ENCODE assay signal across 1 cellular context in the genomic region with DNA sequence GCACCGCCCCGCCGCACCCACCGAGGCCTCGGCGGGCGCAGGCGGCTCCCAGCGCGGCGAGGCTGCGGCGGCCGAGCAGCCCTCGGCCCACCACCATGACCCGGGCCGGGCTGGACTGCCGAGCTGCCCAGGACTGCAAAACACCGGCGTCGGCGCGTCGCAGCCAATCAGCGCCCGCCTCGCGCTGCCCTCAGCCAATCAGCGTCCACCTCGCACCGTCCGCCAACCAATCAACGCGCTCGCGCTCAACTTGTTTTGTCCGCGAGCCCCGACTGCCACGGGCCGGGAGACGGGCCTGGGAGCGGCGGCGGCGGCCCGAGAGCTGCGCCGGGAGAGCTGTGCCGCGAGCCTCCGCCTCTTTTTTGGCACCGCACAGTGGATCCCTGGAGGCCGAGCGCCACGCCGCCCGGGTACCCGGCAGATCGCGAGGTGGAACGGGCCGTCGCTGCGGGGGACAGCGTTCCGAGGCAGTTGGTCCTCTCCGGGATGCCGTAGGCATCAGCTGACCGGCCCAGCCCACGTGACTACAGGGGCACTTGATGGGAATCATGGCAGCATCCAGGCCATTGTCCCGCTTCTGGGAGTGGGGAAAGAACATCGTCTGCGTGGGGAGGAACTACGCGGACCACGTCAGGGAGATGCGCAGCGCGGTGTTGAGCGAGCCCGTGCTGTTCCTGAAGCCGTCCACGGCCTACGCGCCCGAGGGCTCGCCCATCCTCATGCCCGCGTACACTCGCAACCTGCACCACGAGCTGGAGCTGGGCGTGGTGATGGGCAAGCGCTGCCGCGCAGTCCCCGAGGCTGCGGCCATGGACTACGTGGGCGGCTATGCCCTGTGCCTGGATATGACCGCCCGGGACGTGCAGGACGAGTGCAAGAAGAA.
A peak's percentile ranks its signal among the peaks of the same experiment; 100 is the strongest.
TF ChIP-seq lines count a peak whose summit lies in the region.

Gene FAHD1, plus strand, starts transcription at position 516 of the 883 bp plus-strand sequence. Its CDS starts 33 bp downstream, at position 549.
Gene HAGH, minus strand, starts transcription at position 135 of the 883 bp plus-strand sequence. Its CDS starts 38 bp downstream, at position 97.

TF ChIP-seq in HepG2, 621 proteins besides CTCF, POLR2A, EP300 and RAD21 (continued from another document and continues in another):
- TF ChIP-seq, protein P1, sequence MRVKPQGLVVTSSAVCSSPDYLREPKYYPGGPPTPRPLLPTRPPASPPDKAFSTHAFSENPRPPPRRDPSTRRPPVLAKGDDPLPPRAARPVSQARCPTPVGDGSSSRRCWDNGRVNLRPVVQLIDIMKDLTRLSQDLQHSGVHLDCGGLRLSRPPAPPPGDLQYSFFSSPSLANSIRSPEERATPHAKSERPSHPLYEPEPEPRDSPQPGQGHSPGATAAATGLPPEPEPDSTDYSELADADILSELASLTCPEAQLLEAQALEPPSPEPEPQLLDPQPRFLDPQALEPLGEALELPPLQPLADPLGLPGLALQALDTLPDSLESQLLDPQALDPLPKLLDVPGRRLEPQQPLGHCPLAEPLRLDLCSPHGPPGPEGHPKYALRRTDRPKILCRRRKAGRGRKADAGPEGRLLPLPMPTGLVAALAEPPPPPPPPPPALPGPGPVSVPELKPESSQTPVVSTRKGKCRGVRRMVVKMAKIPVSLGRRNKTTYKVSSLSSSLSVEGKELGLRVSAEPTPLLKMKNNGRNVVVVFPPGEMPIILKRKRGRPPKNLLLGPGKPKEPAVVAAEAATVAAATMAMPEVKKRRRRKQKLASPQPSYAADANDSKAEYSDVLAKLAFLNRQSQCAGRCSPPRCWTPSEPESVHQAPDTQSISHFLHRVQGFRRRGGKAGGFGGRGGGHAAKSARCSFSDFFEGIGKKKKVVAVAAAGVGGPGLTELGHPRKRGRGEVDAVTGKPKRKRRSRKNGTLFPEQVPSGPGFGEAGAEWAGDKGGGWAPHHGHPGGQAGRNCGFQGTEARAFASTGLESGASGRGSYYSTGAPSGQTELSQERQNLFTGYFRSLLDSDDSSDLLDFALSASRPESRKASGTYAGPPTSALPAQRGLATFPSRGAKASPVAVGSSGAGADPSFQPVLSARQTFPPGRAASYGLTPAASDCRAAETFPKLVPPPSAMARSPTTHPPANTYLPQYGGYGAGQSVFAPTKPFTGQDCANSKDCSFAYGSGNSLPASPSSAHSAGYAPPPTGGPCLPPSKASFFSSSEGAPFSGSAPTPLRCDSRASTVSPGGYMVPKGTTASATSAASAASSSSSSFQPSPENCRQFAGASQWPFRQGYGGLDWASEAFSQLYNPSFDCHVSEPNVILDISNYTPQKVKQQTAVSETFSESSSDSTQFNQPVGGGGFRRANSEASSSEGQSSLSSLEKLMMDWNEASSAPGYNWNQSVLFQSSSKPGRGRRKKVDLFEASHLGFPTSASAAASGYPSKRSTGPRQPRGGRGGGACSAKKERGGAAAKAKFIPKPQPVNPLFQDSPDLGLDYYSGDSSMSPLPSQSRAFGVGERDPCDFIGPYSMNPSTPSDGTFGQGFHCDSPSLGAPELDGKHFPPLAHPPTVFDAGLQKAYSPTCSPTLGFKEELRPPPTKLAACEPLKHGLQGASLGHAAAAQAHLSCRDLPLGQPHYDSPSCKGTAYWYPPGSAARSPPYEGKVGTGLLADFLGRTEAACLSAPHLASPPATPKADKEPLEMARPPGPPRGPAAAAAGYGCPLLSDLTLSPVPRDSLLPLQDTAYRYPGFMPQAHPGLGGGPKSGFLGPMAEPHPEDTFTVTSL (CRISPR knock-in tag; IDR thresholded peaks at IDR 0.05; ENCODE audit: borderline replicate concordance): no peak
- TF ChIP-seq ZNF235 (CRISPR knock-in tag; IDR thresholded peaks at IDR 0.05; ENCODE audit: borderline replicate concordance): no peak; the same call in 1 of the 2 replicates
- peak; percentile 82; the same call in 1 of the 2 replicates for TF ChIP-seq NFAT5 (CRISPR knock-in tag; IDR thresholded peaks at IDR 0.05)
- no peak for TF ChIP-seq SCMH1 (CRISPR knock-in tag; IDR thresholded peaks at IDR 0.05; ENCODE audit: borderline replicate concordance)
- TF ChIP-seq SIX1 (CRISPR knock-in tag; IDR thresholded peaks at IDR 0.05; ENCODE audit: borderline replicate concordance): no peak
- peak; percentile 58; the same call in 1 of the 2 replicates for TF ChIP-seq JUNB (CRISPR knock-in tag; IDR thresholded peaks at IDR 0.05; ENCODE audit: borderline replicate concordance)
- TF ChIP-seq CBFB (CRISPR knock-in tag; IDR thresholded peaks at IDR 0.05): peak; percentile 77; the same call in 1 of the 2 replicates
- peak; percentile 77; the same call in 1 of the 2 replicates for TF ChIP-seq ZNF441 (CRISPR knock-in tag; IDR thresholded peaks at IDR 0.05; ENCODE audit: borderline replicate concordance)
- TF ChIP-seq ATM (IDR thresholded peaks at IDR 0.05; ENCODE audit: borderline replicate concordance): no peak
- no peak for TF ChIP-seq ZNF326 (CRISPR knock-in tag; IDR thresholded peaks at IDR 0.05; ENCODE audit: borderline replicate concordance)
- peak; percentile 84; the same call in 1 of the 2 replicates for TF ChIP-seq ZNF44 (CRISPR knock-in tag; IDR thresholded peaks at IDR 0.05)
- TF ChIP-seq, protein P2, sequence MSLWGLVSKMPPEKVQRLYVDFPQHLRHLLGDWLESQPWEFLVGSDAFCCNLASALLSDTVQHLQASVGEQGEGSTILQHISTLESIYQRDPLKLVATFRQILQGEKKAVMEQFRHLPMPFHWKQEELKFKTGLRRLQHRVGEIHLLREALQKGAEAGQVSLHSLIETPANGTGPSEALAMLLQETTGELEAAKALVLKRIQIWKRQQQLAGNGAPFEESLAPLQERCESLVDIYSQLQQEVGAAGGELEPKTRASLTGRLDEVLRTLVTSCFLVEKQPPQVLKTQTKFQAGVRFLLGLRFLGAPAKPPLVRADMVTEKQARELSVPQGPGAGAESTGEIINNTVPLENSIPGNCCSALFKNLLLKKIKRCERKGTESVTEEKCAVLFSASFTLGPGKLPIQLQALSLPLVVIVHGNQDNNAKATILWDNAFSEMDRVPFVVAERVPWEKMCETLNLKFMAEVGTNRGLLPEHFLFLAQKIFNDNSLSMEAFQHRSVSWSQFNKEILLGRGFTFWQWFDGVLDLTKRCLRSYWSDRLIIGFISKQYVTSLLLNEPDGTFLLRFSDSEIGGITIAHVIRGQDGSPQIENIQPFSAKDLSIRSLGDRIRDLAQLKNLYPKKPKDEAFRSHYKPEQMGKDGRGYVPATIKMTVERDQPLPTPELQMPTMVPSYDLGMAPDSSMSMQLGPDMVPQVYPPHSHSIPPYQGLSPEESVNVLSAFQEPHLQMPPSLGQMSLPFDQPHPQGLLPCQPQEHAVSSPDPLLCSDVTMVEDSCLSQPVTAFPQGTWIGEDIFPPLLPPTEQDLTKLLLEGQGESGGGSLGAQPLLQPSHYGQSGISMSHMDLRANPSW (CRISPR knock-in tag; IDR thresholded peaks at IDR 0.05; ENCODE audit: borderline replicate concordance): no peak; the same call in 1 of the 2 replicates
- no peak for TF ChIP-seq ZEB1 (IDR thresholded peaks at IDR 0.05; ENCODE audit: insufficient replicate concordance, low read depth)
- peak; percentile 94 for TF ChIP-seq NFYC (CRISPR knock-in tag; IDR thresholded peaks at IDR 0.05)
- no peak for TF ChIP-seq ZNF709 (CRISPR knock-in tag; IDR thresholded peaks at IDR 0.05)
- TF ChIP-seq, protein P3, sequence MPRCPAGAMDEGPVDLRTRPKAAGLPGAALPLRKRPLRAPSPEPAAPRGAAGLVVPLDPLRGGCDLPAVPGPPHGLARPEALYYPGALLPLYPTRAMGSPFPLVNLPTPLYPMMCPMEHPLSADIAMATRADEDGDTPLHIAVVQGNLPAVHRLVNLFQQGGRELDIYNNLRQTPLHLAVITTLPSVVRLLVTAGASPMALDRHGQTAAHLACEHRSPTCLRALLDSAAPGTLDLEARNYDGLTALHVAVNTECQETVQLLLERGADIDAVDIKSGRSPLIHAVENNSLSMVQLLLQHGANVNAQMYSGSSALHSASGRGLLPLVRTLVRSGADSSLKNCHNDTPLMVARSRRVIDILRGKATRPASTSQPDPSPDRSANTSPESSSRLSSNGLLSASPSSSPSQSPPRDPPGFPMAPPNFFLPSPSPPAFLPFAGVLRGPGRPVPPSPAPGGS (CRISPR knock-in tag; IDR thresholded peaks at IDR 0.05): peak; percentile 96
- TF ChIP-seq HDAC2 (CRISPR knock-in tag; IDR thresholded peaks at IDR 0.05): peak; percentile 96
- TF ChIP-seq ZKSCAN5 (CRISPR knock-in tag; IDR thresholded peaks at IDR 0.05): 0 out of 2 replicates have a peak, but pooled peaks have one; percentile 46
- TF ChIP-seq, protein P4, sequence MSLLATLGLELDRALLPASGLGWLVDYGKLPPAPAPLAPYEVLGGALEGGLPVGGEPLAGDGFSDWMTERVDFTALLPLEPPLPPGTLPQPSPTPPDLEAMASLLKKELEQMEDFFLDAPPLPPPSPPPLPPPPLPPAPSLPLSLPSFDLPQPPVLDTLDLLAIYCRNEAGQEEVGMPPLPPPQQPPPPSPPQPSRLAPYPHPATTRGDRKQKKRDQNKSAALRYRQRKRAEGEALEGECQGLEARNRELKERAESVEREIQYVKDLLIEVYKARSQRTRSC (CRISPR knock-in tag; IDR thresholded peaks at IDR 0.05; ENCODE audit: low read depth): peak; percentile 64; the same call in 1 of the 2 replicates
- no peak; the same call in 1 of the 2 replicates for TF ChIP-seq HNF1A (IDR thresholded peaks at IDR 0.05; ENCODE audit: low read depth)
- peak; percentile 84 for TF ChIP-seq HNF1A (CRISPR knock-in tag; IDR thresholded peaks at IDR 0.05; ENCODE audit: borderline replicate concordance)
- TF ChIP-seq, protein P5, sequence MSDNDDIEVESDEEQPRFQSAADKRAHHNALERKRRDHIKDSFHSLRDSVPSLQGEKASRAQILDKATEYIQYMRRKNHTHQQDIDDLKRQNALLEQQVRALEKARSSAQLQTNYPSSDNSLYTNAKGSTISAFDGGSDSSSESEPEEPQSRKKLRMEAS (IDR thresholded peaks at IDR 0.05): peak; percentile 93
- no peak for TF ChIP-seq NCOA5 (CRISPR knock-in tag; IDR thresholded peaks at IDR 0.05)
- TF ChIP-seq ZKSCAN8 (CRISPR knock-in tag; IDR thresholded peaks at IDR 0.05; ENCODE audit: borderline replicate concordance): 0 out of 2 replicates have a peak, but pooled peaks have one; percentile 47
- TF ChIP-seq RORA (CRISPR knock-in tag; IDR thresholded peaks at IDR 0.05): no peak
- peak; percentile 98; the same call in 1 of the 2 replicates for TF ChIP-seq DNMT1 (CRISPR knock-in tag; IDR thresholded peaks at IDR 0.05)
- TF ChIP-seq ZNF543 (CRISPR knock-in tag; IDR thresholded peaks at IDR 0.05): peak; percentile 73; the same call in 1 of the 2 replicates
- TF ChIP-seq ZNF558 (CRISPR knock-in tag; IDR thresholded peaks at IDR 0.05; ENCODE audit: borderline replicate concordance): peak; percentile 95; the same call in 1 of the 2 replicates
- peak; percentile 10; the same call in 1 of the 2 replicates for TF ChIP-seq SIX4 (CRISPR knock-in tag; IDR thresholded peaks at IDR 0.05)
- peak; percentile 98 for TF ChIP-seq MXD1 (CRISPR knock-in tag; IDR thresholded peaks at IDR 0.05)
